In the genomic region with DNA sequence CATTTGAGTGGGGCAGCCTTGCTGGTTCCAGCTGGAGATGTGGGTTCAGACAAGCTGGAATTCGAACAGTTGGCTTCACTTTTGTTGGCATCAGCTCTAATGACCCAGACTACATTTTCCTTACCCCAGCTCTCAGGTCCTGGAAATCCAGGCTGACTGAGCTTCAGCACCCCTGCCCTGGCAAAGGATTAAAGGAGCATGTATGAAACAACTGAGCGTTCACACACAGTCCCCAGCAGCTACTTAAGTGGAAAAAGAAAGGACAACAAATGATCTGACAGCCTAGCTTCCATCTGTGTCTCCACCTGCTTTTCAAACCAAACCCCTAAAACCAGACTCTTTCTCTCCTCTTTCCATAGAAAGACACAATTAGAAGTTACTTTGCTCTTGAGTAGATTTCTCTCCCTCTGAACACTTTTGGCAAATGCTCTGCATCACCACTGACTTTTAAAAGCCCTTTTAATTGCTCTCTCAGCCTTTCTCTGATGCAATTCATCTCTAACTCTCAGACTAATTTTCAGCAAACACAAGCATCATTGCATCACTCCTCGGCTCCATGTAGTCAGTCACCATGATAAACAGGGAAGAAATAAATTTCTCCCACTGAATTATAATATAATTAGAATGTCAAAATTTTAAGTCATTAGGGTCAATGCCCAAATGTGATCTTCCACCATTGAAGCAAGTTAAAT, we compare ENCODE assay signal across 25 cellular contexts. TPM values are rescaled to one million over a fixed set of nuclear protein-coding genes. Genes with fewer than 3 reads are reported as not detected.
DNase-seq lines count a peak whose midpoint lies in the region; ATAC-seq, FAIRE-seq and TF ChIP-seq lines count a peak whose summit lies in the region.
"Had no signal": no experiment of that assay in that cellular context is flagged by ENCODE, and none has a peak within 500 bp of the region (broad histone marks: within the 10 kb centered on the region; RNA-seq: fewer than 3 reads in every experiment).

No MANE protein-coding gene starts in this region.

- TF ChIP-seq POLR2A in right lobe of liver (IDR thresholded peaks at IDR 0.05), result no peak

- H3K4me1 ChIP-seq in right lobe of liver (peaks cover 0 to 30% (median 0%) of the 10 kb centered on the region in 4 donors), pancreas (no peaks in the 10 kb centered on the region)

- no peaks in the 10 kb centered on the region for H3K36me3 Mint-ChIP-seq in glutamatergic neuron (ENCODE audit: unreplicated experiment)
- no peaks in the 10 kb centered on the region for H3K36me3 Mint-ChIP-seq in activated naive CD4-positive, alpha-beta T cell treated with anti-CD3 and anti-CD28 coated beads, Interleukin-2, amount 50 U/mL, for 72 hours
- H3K36me3 Mint-ChIP-seq: natural killer cell had no signal

- TF ChIP-seq CTCF in choroid plexus epithelial cell (conservative IDR thresholded peaks at IDR 0.05; ENCODE audit: low read depth, low read length) (no peak), right lobe of liver (IDR thresholded peaks at IDR 0.05) (no peak), pancreas (IDR thresholded peaks at IDR 0.05) (no peak), glutamatergic neuron (IDR thresholded peaks at IDR 0.05; ENCODE audit: partially characterized antibody, unreplicated experiment) (no peak)

- H3K4me3 ChIP-seq in choroid plexus epithelial cell (ENCODE audit: low read depth, low read length) (no peak overlapping the region), right lobe of liver (no peak overlapping the region), pancreas (no peak overlapping the region)
- H3K4me3 ChIP-seq: hepatocyte, transverse colon had no signal

- peaks cover 3% of the 10 kb centered on the region for H3K4me1 Mint-ChIP-seq in glutamatergic neuron (ENCODE audit: low read depth, unreplicated experiment)
- H3K4me1 Mint-ChIP-seq: activated CD4-positive, alpha-beta T cell treated with anti-CD3 and anti-CD28 coated beads, Interleukin-2, amount 10 ng/mL, durations not matched to agents 7 days and 5 days; natural killer cell had no signal

- H3K4me3 Mint-ChIP-seq in glutamatergic neuron (ENCODE audit: unreplicated experiment), result no peak overlapping the region
- H3K4me3 Mint-ChIP-seq: activated CD4-positive, alpha-beta T cell treated with anti-CD3 and anti-CD28 coated beads, Interleukin-2, amount 10 ng/mL, durations not matched to agents 7 days and 5 days; effector memory CD8-positive, alpha-beta T cell; natural killer cell; stimulated activated naive CD8-positive, alpha-beta T cell treated with anti-CD3 and anti-CD28 coated beads, Interleukin-15, Interleukin-2, amounts not matched to agents 100 ng/mL and 50 ng/mL, for 24 hours had no signal

- no peaks in the 10 kb centered on the region for H3K9me3 Mint-ChIP-seq in glutamatergic neuron (ENCODE audit: unreplicated experiment)
- no peaks in the 10 kb centered on the region for H3K9me3 Mint-ChIP-seq in activated naive CD4-positive, alpha-beta T cell treated with anti-CD3 and anti-CD28 coated beads, Interleukin-2, amount 50 U/mL, for 72 hours
- H3K9me3 Mint-ChIP-seq: activated CD4-positive, alpha-beta T cell treated with anti-CD3 and anti-CD28 coated beads, Interleukin-2, amount 10 ng/mL, durations not matched to agents 7 days and 5 days; effector memory CD8-positive, alpha-beta T cell; natural killer cell; stimulated activated naive CD8-positive, alpha-beta T cell treated with anti-CD3 and anti-CD28 coated beads, Interleukin-15, Interleukin-2, amounts not matched to agents 100 ng/mL and 50 ng/mL, for 24 hours had no signal

- FAIRE-seq in pancreas (lab: Jason Lieb, UNC), result no peak
- FAIRE-seq: GM18507, HTR-8/SVneo, kidney had no signal

- ATAC-seq in right lobe of liver, result peak in 3 of 4 donors; percentile 35 to 60 (median 39)
- ATAC-seq in pancreas, result no peak
- ATAC-seq in activated naive CD4-positive, alpha-beta T cell treated with anti-CD3 and anti-CD28 coated beads, Interleukin-2, amount 50 U/mL, for 72 hours, result no peak
- ATAC-seq: effector memory CD8-positive, alpha-beta T cell; natural killer cell had no signal

- no peaks in the 10 kb centered on the region for H3K9me3 ChIP-seq in right lobe of liver
- no peaks in the 10 kb centered on the region for H3K9me3 ChIP-seq in pancreas
- H3K9me3 ChIP-seq: transverse colon had no signal

- H3K27me3 ChIP-seq in right lobe of liver (no peaks in the 10 kb centered on the region), pancreas (no peaks in the 10 kb centered on the region)
- H3K27me3 ChIP-seq: hepatocyte, transverse colon had no signal

- no peak overlapping the region for H3K27ac Mint-ChIP-seq in glutamatergic neuron (ENCODE audit: unreplicated experiment)
- H3K27ac Mint-ChIP-seq in activated naive CD4-positive, alpha-beta T cell treated with anti-CD3 and anti-CD28 coated beads, Interleukin-2, amount 50 U/mL, for 72 hours, result no peak overlapping the region
- H3K27ac Mint-ChIP-seq: activated CD4-positive, alpha-beta T cell treated with anti-CD3 and anti-CD28 coated beads, Interleukin-2, amount 10 ng/mL, durations not matched to agents 7 days and 5 days; effector memory CD8-positive, alpha-beta T cell; natural killer cell; stimulated activated naive CD8-positive, alpha-beta T cell treated with anti-CD3 and anti-CD28 coated beads, Interleukin-15, Interleukin-2, amounts not matched to agents 100 ng/mL and 50 ng/mL, for 24 hours had no signal

- intact Hi-C loops in right lobe of liver (cut with DNase I), result no loop called here
- intact Hi-C loops in pancreas (cut with DNase I), result no loop called here

- H3K27ac ChIP-seq in right lobe of liver (peak overlapping the region in 1 of 3 donors; percentile 61), pancreas (no peak overlapping the region)
- H3K27ac ChIP-seq: hepatocyte, transverse colon had no signal

- H3K36me3 ChIP-seq in right lobe of liver (no peaks in the 10 kb centered on the region), pancreas (no peaks in the 10 kb centered on the region)
- H3K36me3 ChIP-seq: transverse colon had no signal

- DNase-seq in GM03348 (ENCODE audit: low spot score) (peak; percentile 8), NOMO-1 treated with DMSO at 0.1 percent for 48 hours (lab: John Stamatoyannopoulos, UW; ENCODE audit: unreplicated experiment) (peak; percentile 69), choroid plexus epithelial cell (ENCODE audit: low read depth) (peak; percentile 11), right lobe of liver (no peak), pancreas (no peak), NCI-H187 treated with DMSO at 0.1 percent for 48 hours (lab: John Stamatoyannopoulos, UW) (no peak), glutamatergic neuron (no peak)
- no peak for DNase-seq in activated naive CD4-positive, alpha-beta T cell treated with anti-CD3 and anti-CD28 coated beads, Interleukin-2, amount 50 U/mL, for 72 hours (ENCODE audit: low spot score in 2 of 2)
- DNase-seq: activated CD4-positive, alpha-beta T cell treated with anti-CD3 and anti-CD28 coated beads, Interleukin-2, amount 10 ng/mL, durations not matched to agents 7 days and 5 days; activated CD8-positive, alpha-beta memory T cell treated with anti-CD3 and anti-CD28 coated beads, Interleukin-2, amount 50 U/mL, for 48 hours; activated gamma-delta T cell; amygdala; effector memory CD8-positive, alpha-beta T cell; kidney; natural killer cell; NCI-H146; NCI-H226; posterior cingulate gyrus; transverse colon had no signal

- 21% methylated on average over 3 of the region's 3 CpGs for WGBS in right lobe of liver (ENCODE audit: insufficient coverage, low coverage, low lambda C conversion rate, missing lambda C conversion rate)
- 70 to 72% methylated on average over 3 of the region's 3 CpGs for WGBS in pancreas, 2 donors

- H3K27me3 Mint-ChIP-seq in glutamatergic neuron (ENCODE audit: unreplicated experiment), result peaks cover 4% of the 10 kb centered on the region

RNA-seq across cellular contexts. Expression of a gene that starts 28.1 kb away (rescaled TPM):
- total RNA-seq in right lobe of liver (under 1 TPM in 3 of 6 experiments, not detected in 3; 0.07 to 0.12 (median 0.07) TPM), pancreas (under 1 TPM in 5 of 6 donors, not detected in 1; 0.03 to 0.09 (median 0.05) TPM), glutamatergic neuron (ENCODE audit: unreplicated experiment) (not detected)
- polyA plus RNA-seq in pancreas, result under 1 TPM in 1 of 2 donors, not detected in 1; 0.02 TPM
- not detected for total RNA-seq in activated naive CD4-positive, alpha-beta T cell treated with anti-CD3 and anti-CD28 coated beads, Interleukin-2, amount 50 U/mL, for 72 hours
- total RNA-seq: activated CD4-positive, alpha-beta T cell treated with anti-CD3 and anti-CD28 coated beads, Interleukin-2, amount 10 ng/mL, durations not matched to agents 7 days and 5 days; chondrocyte; mesenteric fat pad; natural killer cell had no signal

Comparison
In these comparisons a context has a peak if more than half of its experiments do, and no peak if none do; other contexts are left out.
1. DNase-seq: peak in GM03348 (single experiment), NOMO-1 treated with DMSO at 0.1 percent for 48 hours (single experiment) and choroid plexus epithelial cell (single experiment); none in right lobe of liver (0 of 3), pancreas (0 of 6), NCI-H187 treated with DMSO at 0.1 percent for 48 hours (single experiment), glutamatergic neuron (single experiment) and activated naive CD4-positive, alpha-beta T cell treated with anti-CD3 and anti-CD28 coated beads, Interleukin-2, amount 50 U/mL, for 72 hours (0 of 2).
2. ATAC-seq: peak in right lobe of liver (3 of 4); none in pancreas (0 of 4) and activated naive CD4-positive, alpha-beta T cell treated with anti-CD3 and anti-CD28 coated beads, Interleukin-2, amount 50 U/mL, for 72 hours (0 of 2).